ENCODE assay signal across 8 cellular contexts in genomic region chr9:33264473-33265177, GRCh38. TPM values are rescaled to one million over a fixed set of nuclear protein-coding genes. Genes with fewer than 3 reads are reported as not detected.
DNase-seq lines count a peak whose midpoint lies in the region; ATAC-seq and TF ChIP-seq lines count a peak whose summit lies in the region.

BAG1 (minus strand) TSS chr9:33264708.
CHMP5 (plus strand) TSS chr9:33265049; CDS start chr9:33265079, 30 bp downstream.

- H3K27me3 Mint-ChIP-seq in T-helper 17 cell, result no peaks in the 10 kb centered on the region
- no peaks in the 10 kb centered on the region for H3K27me3 Mint-ChIP-seq in progenitor cell of endocrine pancreas

- H3K27ac Mint-ChIP-seq in T-helper 17 cell, result peak within 1 kb of the TSS; percentile 97
- peak within 1 kb of the TSS; percentile 93 for H3K27ac Mint-ChIP-seq in progenitor cell of endocrine pancreas

- peak within 1 kb of the TSS; percentile 96 for H3K27ac ChIP-seq in left ventricle myocardium inferior (replicated peaks)

- TF ChIP-seq CTCF in left ventricle myocardium inferior (IDR thresholded peaks at IDR 0.05; ENCODE audit: borderline replicate concordance) (peak; percentile 53), progenitor cell of endocrine pancreas (IDR thresholded peaks at IDR 0.05; ENCODE audit: unreplicated experiment) (peak; percentile 25)

- intact Hi-C loops in left ventricle myocardium inferior (cut with micrococcal nuclease), result no loop called here

- ATAC-seq in HG02885 (IDR thresholded peaks at IDR 0.05; ENCODE audit: poor library complexity, unreplicated experiment) (peak; percentile 87), T-helper 17 cell (peak; percentile 96)

- H3K36me3 Mint-ChIP-seq in T-helper 17 cell (ENCODE audit: low read depth) (peaks cover 13% of the 10 kb centered on the region), progenitor cell of endocrine pancreas (ENCODE audit: insufficient read depth) (peaks cover 10% of the 10 kb centered on the region)

- H3K4me1 ChIP-seq in left ventricle myocardium inferior, result peaks cover 53% of the 10 kb centered on the region

- TF ChIP-seq POLR2A in GM15510 (IDR thresholded peaks at IDR 0.05; ENCODE audit: borderline replicate concordance, extremely low read depth, insufficient read length), result peak; percentile 53

- no peaks in the 10 kb centered on the region for H3K9me3 Mint-ChIP-seq in progenitor cell of endocrine pancreas (ENCODE audit: low read depth)

- peak within 1 kb of the TSS; percentile 79 for H3K4me3 ChIP-seq in left ventricle myocardium inferior

- peaks cover 37% of the 10 kb centered on the region for H3K4me1 Mint-ChIP-seq in T-helper 17 cell
- peaks cover 21% of the 10 kb centered on the region for H3K4me1 Mint-ChIP-seq in progenitor cell of endocrine pancreas (ENCODE audit: low read depth)

- DNase-seq in NCI-H1694 treated with DMSO at 0.1 percent for 48 hours (lab: John Stamatoyannopoulos, UW), result peak; percentile 98
- DNase-seq in T-helper 17 cell, result peak; percentile 99 to 100 (median 99)
- peak; percentile 63 to 100 (median 99) for DNase-seq in amygdala (lab: John Stamatoyannopoulos, UW)
- peak; percentile 100 for DNase-seq in left ventricle myocardium inferior
- DNase-seq in progenitor cell of endocrine pancreas (ENCODE audit: low spot score, unreplicated experiment), result peak; percentile 99
- peak; percentile 100 for DNase-seq in ureter (ENCODE audit: low spot score)

- H3K9me3 ChIP-seq in T-helper 17 cell (ENCODE audit: control insufficient read depth, low read length, poor library complexity, severe bottlenecking), result no peaks in the 10 kb centered on the region
- H3K9me3 ChIP-seq in left ventricle myocardium inferior (replicated peaks), result no peaks in the 10 kb centered on the region

- H3K36me3 ChIP-seq in left ventricle myocardium inferior, result peaks cover 64% of the 10 kb centered on the region

- peak within 1 kb of the TSS; percentile 97 for H3K4me3 Mint-ChIP-seq in T-helper 17 cell
- H3K4me3 Mint-ChIP-seq in progenitor cell of endocrine pancreas (ENCODE audit: low read depth), result peak within 1 kb of the TSS; percentile 91

- no peaks in the 10 kb centered on the region for H3K27me3 ChIP-seq in left ventricle myocardium inferior (ENCODE audit: low read depth)

RNA-seq across cellular contexts. Expression of gene BAG1, which starts in this region (rescaled TPM):
- total RNA-seq in T-helper 17 cell, result 10 to 100 TPM; 51.6 to 62.5 TPM
- total RNA-seq in left ventricle myocardium inferior, result 138 TPM
- total RNA-seq in progenitor cell of endocrine pancreas, result 67.7 and 71.5 TPM in 2 replicates
- total RNA-seq in ureter, result 139 TPM

RNA-seq across cellular contexts. Expression of gene CHMP5, which starts in this region (rescaled TPM):
- 10 to 100 TPM; 22.6 to 23.3 TPM for total RNA-seq in T-helper 17 cell
- 56.9 TPM for total RNA-seq in left ventricle myocardium inferior
- 43.3 and 48.9 TPM in 2 replicates for total RNA-seq in progenitor cell of endocrine pancreas
- 53.4 TPM for total RNA-seq in ureter

Comparison
In these comparisons a context has a peak if more than half of its experiments do, and no peak if none do; other contexts are left out.
1. Peak in every context shown above with its lines: DNase-seq, ATAC-seq, H3K4me3 ChIP-seq and H3K27ac ChIP-seq.